In the genomic region with DNA sequence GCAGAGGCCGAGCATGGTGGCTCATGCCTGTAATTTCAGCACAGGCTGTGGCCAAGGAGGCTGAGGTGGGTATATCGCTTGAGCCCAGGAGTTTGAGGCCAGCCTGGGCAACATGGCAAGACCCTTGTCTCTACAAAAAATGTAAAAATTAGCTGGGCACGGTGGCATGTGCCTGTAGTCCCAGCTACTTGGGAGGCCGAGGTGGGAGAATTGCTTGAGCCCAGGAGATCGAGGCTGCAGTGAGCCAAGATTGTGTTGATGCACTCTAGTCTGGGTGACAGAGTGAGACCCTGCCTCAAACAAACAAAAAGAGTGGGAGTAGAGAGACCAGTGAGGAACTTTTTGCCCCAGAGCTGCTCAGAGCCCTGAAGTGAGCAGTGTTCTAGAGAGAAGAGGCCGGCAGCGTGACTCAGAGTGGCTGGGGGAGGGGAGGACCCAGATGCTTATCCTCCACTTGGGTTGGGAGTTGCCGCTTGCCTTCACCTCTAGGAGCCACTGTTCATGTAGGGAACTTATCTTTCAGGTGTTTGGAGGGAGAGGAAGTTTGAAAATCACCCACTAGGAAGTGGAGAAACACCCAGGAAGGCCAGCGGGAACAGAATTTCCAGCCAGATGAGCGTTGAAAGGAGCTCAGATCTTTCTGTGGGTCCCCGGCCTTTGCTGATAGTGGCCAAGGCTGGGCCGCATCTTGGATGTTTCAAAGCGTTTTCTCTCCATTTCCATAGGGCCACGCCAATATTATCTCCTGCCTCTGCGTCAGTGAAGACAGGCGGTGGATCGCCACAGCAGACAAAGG, we compare ENCODE assay signal across 1 cellular context.
A peak's percentile ranks its signal among the peaks of the same experiment; 100 is the strongest.
TF ChIP-seq lines count a peak whose summit lies in the region.

No MANE protein-coding gene starts in this region.

TF ChIP-seq in K562, 482 proteins besides CTCF, POLR2A, EP300 and RAD21 (continued from another document and continues in another):
- TF ChIP-seq, protein P1, sequence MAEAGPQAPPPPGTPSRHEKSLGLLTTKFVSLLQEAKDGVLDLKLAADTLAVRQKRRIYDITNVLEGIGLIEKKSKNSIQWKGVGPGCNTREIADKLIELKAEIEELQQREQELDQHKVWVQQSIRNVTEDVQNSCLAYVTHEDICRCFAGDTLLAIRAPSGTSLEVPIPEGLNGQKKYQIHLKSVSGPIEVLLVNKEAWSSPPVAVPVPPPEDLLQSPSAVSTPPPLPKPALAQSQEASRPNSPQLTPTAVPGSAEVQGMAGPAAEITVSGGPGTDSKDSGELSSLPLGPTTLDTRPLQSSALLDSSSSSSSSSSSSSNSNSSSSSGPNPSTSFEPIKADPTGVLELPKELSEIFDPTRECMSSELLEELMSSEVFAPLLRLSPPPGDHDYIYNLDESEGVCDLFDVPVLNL (CRISPR knock-in tag; IDR thresholded peaks at IDR 0.05; ENCODE audit: low read depth), result no peak
- TF ChIP-seq EWSR1 (IDR thresholded peaks at IDR 0.05; ENCODE audit: borderline replicate concordance, low read depth, partially characterized antibody) (no peak), HMGN3 (IDR thresholded peaks at IDR 0.05; ENCODE audit: borderline replicate concordance, extremely low read depth, insufficient read length, low read depth, low read length) (no peak), NR4A1 (CRISPR knock-in tag; IDR thresholded peaks at IDR 0.05) (no peak), NR4A1 (tag; IDR thresholded peaks at IDR 0.05) (peak; percentile 75), ZNF699 (CRISPR knock-in tag; IDR thresholded peaks at IDR 0.05; ENCODE audit: insufficient replicate concordance) (no peak), RBBP5 (IDR thresholded peaks at IDR 0.05; ENCODE audit: borderline replicate concordance, insufficient read depth, low read length, poor library complexity, severe bottlenecking) (peak; percentile 75), NR2C1 (IDR thresholded peaks at IDR 0.05) (no peak; the same call in 1 of the 2 replicates), NR2C1 (tag; IDR thresholded peaks at IDR 0.05) (no peak; the same call in none of the 2 replicates), TAF9B (IDR thresholded peaks at IDR 0.05; ENCODE audit: partially characterized antibody) (peak; percentile 65), PRPF4 (IDR thresholded peaks at IDR 0.05; ENCODE audit: insufficient read depth, low read depth, low read length, poor library complexity, severe bottlenecking) (no peak), ZNF384 (IDR thresholded peaks at IDR 0.05; ENCODE audit: low read depth, low read length) (0 out of 2 replicates have a peak, but pooled peaks have one; percentile 4), ZNF146 (CRISPR knock-in tag; IDR thresholded peaks at IDR 0.05; ENCODE audit: unreplicated experiment) (no peak), NFXL1 (CRISPR knock-in tag; IDR thresholded peaks at IDR 0.05) (0 out of 2 replicates have a peak, but pooled peaks have one; percentile 43), ZKSCAN1 (IDR thresholded peaks at IDR 0.05; ENCODE audit: low read depth, low read length) (peak; percentile 21; the same call in 1 of the 2 replicates), GTF2E2 (tag; IDR thresholded peaks at IDR 0.05) (peak; percentile 68; the same call in 1 of the 2 replicates), ZNF695 (CRISPR knock-in tag; IDR thresholded peaks at IDR 0.05) (no peak), FOXA1 (IDR thresholded peaks at IDR 0.05; ENCODE audit: borderline replicate concordance) (no peak), MCM5 (IDR thresholded peaks at IDR 0.05; ENCODE audit: low read depth) (no peak), TAF1 (IDR thresholded peaks at IDR 0.05; ENCODE audit: control insufficient read depth, extremely low read depth, insufficient read depth, low read length, severe bottlenecking) (peak; percentile 62), MYC (IDR thresholded peaks at IDR 0.05; ENCODE audit: low read depth, low read length) (peak; percentile 92), MYC (CRISPR knock-in tag; IDR thresholded peaks at IDR 0.05; ENCODE audit: borderline replicate concordance, low read depth) (no peak; the same call in 1 of the 2 replicates), PTTG1 (tag; IDR thresholded peaks at IDR 0.05; ENCODE audit: low read depth) (peak; percentile 58; the same call in 1 of the 2 replicates), TFAM (CRISPR knock-in tag; conservative IDR thresholded peaks at IDR 0.05) (no peak), CCAR2 (IDR thresholded peaks at IDR 0.05; ENCODE audit: low read depth, low read length) (no peak), ETV6 (IDR thresholded peaks at IDR 0.05; ENCODE audit: borderline replicate concordance in 1 of 2, low read depth in 2 of 2, low read length in 1 of 2) (0 out of 4 replicates have a peak, but pooled peaks of 1 of the 2 experiments have one; percentile 54), ETV6 (CRISPR knock-in tag; IDR thresholded peaks at IDR 0.05; ENCODE audit: borderline replicate concordance) (no peak), RBM22 (IDR thresholded peaks at IDR 0.05; ENCODE audit: low read depth, low read length, poor library complexity, severe bottlenecking) (no peak), ZNF408 (CRISPR knock-in tag; IDR thresholded peaks at IDR 0.05; ENCODE audit: low read depth) (no peak), CHD4 (IDR thresholded peaks at IDR 0.05; ENCODE audit: insufficient read depth, insufficient replicate concordance, low read depth, low read length, poor library complexity, severe bottlenecking) (no peak), ZNF436 (CRISPR knock-in tag; IDR thresholded peaks at IDR 0.05) (no peak), PCBP1 (IDR thresholded peaks at IDR 0.05; ENCODE audit: low read depth, low read length, poor library complexity, severe bottlenecking) (no peak), GTF2A2 (tag; IDR thresholded peaks at IDR 0.05) (no peak), ZNF586 (CRISPR knock-in tag; conservative IDR thresholded peaks at IDR 0.05) (no peak)
- TF ChIP-seq, protein P2, sequence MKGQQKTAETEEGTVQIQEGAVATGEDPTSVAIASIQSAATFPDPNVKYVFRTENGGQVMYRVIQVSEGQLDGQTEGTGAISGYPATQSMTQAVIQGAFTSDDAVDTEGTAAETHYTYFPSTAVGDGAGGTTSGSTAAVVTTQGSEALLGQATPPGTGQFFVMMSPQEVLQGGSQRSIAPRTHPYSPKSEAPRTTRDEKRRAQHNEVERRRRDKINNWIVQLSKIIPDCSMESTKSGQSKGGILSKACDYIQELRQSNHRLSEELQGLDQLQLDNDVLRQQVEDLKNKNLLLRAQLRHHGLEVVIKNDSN (CRISPR knock-in tag; IDR thresholded peaks at IDR 0.05), result no peak
- TF ChIP-seq, protein P3, sequence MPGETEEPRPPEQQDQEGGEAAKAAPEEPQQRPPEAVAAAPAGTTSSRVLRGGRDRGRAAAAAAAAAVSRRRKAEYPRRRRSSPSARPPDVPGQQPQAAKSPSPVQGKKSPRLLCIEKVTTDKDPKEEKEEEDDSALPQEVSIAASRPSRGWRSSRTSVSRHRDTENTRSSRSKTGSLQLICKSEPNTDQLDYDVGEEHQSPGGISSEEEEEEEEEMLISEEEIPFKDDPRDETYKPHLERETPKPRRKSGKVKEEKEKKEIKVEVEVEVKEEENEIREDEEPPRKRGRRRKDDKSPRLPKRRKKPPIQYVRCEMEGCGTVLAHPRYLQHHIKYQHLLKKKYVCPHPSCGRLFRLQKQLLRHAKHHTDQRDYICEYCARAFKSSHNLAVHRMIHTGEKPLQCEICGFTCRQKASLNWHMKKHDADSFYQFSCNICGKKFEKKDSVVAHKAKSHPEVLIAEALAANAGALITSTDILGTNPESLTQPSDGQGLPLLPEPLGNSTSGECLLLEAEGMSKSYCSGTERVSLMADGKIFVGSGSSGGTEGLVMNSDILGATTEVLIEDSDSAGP (CRISPR knock-in tag; IDR thresholded peaks at IDR 0.05), result no peak
- TF ChIP-seq, protein P4, sequence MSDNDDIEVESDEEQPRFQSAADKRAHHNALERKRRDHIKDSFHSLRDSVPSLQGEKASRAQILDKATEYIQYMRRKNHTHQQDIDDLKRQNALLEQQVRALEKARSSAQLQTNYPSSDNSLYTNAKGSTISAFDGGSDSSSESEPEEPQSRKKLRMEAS (CRISPR knock-in tag; IDR thresholded peaks at IDR 0.05), result peak; percentile 51; the same call in 1 of the 2 replicates
- TF ChIP-seq, protein P5, sequence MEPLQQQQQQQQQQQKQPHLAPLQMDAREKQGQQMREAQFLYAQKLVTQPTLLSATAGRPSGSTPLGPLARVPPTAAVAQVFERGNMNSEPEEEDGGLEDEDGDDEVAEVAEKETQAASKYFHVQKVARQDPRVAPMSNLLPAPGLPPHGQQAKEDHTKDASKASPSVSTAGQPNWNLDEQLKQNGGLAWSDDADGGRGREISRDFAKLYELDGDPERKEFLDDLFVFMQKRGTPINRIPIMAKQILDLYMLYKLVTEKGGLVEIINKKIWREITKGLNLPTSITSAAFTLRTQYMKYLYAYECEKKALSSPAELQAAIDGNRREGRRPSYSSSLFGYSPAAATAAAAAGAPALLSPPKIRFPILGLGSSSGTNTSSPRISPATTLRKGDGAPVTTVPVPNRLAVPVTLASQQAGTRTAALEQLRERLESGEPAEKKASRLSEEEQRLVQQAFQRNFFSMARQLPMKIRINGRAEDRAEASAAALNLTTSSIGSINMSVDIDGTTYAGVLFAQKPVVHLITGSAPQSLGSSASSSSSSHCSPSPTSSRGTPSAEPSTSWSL (CRISPR knock-in tag; IDR thresholded peaks at IDR 0.05; ENCODE audit: borderline replicate concordance), result 0 out of 2 replicates have a peak, but pooled peaks have one; percentile 57
- TF ChIP-seq, protein P6, sequence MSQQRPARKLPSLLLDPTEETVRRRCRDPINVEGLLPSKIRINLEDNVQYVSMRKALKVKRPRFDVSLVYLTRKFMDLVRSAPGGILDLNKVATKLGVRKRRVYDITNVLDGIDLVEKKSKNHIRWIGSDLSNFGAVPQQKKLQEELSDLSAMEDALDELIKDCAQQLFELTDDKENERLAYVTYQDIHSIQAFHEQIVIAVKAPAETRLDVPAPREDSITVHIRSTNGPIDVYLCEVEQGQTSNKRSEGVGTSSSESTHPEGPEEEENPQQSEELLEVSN (IDR thresholded peaks at IDR 0.05; ENCODE audit: borderline replicate concordance in 1 of 2, extremely low read depth in 1 of 2, insufficient read depth in 1 of 2, insufficient read length in 1 of 2, low read depth in 1 of 2, low read length in 1 of 2, poor library complexity in 1 of 2, severe bottlenecking in 1 of 2), result peak; percentile 39 to 46
- TF ChIP-seq, protein P7, sequence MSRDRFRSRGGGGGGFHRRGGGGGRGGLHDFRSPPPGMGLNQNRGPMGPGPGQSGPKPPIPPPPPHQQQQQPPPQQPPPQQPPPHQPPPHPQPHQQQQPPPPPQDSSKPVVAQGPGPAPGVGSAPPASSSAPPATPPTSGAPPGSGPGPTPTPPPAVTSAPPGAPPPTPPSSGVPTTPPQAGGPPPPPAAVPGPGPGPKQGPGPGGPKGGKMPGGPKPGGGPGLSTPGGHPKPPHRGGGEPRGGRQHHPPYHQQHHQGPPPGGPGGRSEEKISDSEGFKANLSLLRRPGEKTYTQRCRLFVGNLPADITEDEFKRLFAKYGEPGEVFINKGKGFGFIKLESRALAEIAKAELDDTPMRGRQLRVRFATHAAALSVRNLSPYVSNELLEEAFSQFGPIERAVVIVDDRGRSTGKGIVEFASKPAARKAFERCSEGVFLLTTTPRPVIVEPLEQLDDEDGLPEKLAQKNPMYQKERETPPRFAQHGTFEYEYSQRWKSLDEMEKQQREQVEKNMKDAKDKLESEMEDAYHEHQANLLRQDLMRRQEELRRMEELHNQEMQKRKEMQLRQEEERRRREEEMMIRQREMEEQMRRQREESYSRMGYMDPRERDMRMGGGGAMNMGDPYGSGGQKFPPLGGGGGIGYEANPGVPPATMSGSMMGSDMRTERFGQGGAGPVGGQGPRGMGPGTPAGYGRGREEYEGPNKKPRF (IDR thresholded peaks at IDR 0.05; ENCODE audit: low read depth, low read length), result no peak
- TF ChIP-seq, protein P8, sequence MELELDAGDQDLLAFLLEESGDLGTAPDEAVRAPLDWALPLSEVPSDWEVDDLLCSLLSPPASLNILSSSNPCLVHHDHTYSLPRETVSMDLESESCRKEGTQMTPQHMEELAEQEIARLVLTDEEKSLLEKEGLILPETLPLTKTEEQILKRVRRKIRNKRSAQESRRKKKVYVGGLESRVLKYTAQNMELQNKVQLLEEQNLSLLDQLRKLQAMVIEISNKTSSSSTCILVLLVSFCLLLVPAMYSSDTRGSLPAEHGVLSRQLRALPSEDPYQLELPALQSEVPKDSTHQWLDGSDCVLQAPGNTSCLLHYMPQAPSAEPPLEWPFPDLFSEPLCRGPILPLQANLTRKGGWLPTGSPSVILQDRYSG (tag; conservative IDR thresholded peaks at IDR 0.05; ENCODE audit: low read depth), result peak; percentile 89
- TF ChIP-seq, protein P9, sequence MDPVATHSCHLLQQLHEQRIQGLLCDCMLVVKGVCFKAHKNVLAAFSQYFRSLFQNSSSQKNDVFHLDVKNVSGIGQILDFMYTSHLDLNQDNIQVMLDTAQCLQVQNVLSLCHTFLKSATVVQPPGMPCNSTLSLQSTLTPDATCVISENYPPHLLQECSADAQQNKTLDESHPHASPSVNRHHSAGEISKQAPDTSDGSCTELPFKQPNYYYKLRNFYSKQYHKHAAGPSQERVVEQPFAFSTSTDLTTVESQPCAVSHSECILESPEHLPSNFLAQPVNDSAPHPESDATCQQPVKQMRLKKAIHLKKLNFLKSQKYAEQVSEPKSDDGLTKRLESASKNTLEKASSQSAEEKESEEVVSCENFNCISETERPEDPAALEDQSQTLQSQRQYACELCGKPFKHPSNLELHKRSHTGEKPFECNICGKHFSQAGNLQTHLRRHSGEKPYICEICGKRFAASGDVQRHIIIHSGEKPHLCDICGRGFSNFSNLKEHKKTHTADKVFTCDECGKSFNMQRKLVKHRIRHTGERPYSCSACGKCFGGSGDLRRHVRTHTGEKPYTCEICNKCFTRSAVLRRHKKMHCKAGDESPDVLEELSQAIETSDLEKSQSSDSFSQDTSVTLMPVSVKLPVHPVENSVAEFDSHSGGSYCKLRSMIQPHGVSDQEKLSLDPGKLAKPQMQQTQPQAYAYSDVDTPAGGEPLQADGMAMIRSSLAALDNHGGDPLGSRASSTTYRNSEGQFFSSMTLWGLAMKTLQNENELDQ (CRISPR knock-in tag; IDR thresholded peaks at IDR 0.05; ENCODE audit: borderline replicate concordance), result no peak
